ENCODE assay signal across 9 cellular contexts in the genomic region with DNA sequence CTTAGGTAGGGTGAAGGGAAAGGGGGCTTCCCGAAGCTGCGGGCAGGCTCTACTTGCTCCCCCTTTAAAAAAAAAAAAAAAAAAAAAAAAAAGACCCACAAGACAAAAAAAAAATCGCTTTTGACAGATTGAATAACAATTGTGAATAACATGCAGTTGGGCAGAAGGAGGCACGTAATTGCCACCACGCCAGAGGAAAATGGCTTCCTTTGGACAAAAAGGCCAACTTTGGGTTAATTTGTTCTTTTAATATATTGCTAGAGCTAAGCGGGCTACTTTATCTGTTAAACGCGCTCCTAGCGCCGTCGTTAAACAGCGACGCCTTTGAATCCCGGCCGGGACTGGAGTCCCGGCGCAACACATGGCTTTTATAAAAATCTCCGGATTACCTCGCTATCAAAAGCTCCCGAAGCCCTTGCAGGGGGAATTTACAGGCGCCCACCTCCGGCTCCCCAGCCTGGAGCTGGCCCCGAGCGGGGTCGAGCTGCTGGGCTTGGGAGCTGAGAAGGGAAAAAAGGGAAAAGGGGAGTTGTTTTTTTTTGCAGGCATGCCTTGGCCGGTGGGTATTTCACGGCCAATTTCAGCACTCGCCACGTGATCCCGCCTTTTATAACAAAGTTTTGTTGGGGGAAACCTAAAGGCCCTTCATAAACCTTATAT. TPM values are rescaled to one million over a fixed set of nuclear protein-coding genes. Genes with fewer than 3 reads are reported as not detected.
DNase-seq lines count a peak whose midpoint lies in the region; ATAC-seq lines count a peak whose summit lies in the region.
"Had no signal": no experiment of that assay in that cellular context is flagged by ENCODE, and none has a peak within 500 bp of the region (broad histone marks: within the 10 kb centered on the region; RNA-seq: fewer than 3 reads in every experiment).

No MANE protein-coding gene starts in this region.

- H3K27ac ChIP-seq in mesodermal cell (ENCODE audit: low read depth, low read length, severe bottlenecking), result no peak overlapping the region
- H3K27ac ChIP-seq: body of pancreas had no signal

- H3K27me3 Mint-ChIP-seq in activated T-helper 1 cell treated with anti-CD3 and anti-CD28 coated beads, Interleukin-12 subunit alpha, Interleukin-12 subunit beta, Interleukin-2, Interleukin-4 antibody, amounts not matched to agents 30 ng/mL and 10 ng/mL and 1 ng/mL, durations not matched to agents 14 hours and 24 hours and 36 hours (ENCODE audit: insufficient read depth), result peaks cover 84% of the 10 kb centered on the region

- WGBS in mesodermal cell (ENCODE audit: insufficient coverage in 2 of 2), 2 experiments, result 1 to 2% methylated on average over 19 to 23 of the region's 30 CpGs

- intact Hi-C loops in activated T-helper 1 cell treated with anti-CD3 and anti-CD28 coated beads, Interleukin-12 subunit alpha, Interleukin-12 subunit beta, Interleukin-2, Interleukin-4 antibody, amounts not matched to agents 30 ng/mL and 10 ng/mL and 1 ng/mL, durations not matched to agents 14 hours and 24 hours and 36 hours (cut with micrococcal nuclease), result loop anchor here (1.0 to 2.0 kb wide), 4 partner anchors 10 to 25 kb away; partner anchors contain the start of gene HOXA10

- no peaks in the 10 kb centered on the region for H3K9me3 Mint-ChIP-seq in activated T-helper 1 cell treated with anti-CD3 and anti-CD28 coated beads, Interleukin-12 subunit alpha, Interleukin-12 subunit beta, Interleukin-2, Interleukin-4 antibody, amounts not matched to agents 30 ng/mL and 10 ng/mL and 1 ng/mL, durations not matched to agents 14 hours and 24 hours and 36 hours

- H3K4me1 ChIP-seq in mesodermal cell (ENCODE audit: control insufficient read depth, insufficient read depth, low read length, poor library complexity, severe bottlenecking), result peaks cover 13% of the 10 kb centered on the region

- ATAC-seq in HG03280 (IDR thresholded peaks at IDR 0.05; ENCODE audit: unreplicated experiment) (no peak), HG03469 (IDR thresholded peaks at IDR 0.05; ENCODE audit: unreplicated experiment) (no peak)
- ATAC-seq: body of pancreas had no signal

- H3K4me1 Mint-ChIP-seq in activated T-helper 1 cell treated with anti-CD3 and anti-CD28 coated beads, Interleukin-12 subunit alpha, Interleukin-12 subunit beta, Interleukin-2, Interleukin-4 antibody, amounts not matched to agents 30 ng/mL and 10 ng/mL and 1 ng/mL, durations not matched to agents 14 hours and 24 hours and 36 hours (ENCODE audit: low read depth), result peaks cover 9% of the 10 kb centered on the region

- peak overlapping the region; percentile 34 for H3K4me3 ChIP-seq in mesodermal cell (ENCODE audit: extremely low read depth, insufficient read depth, low read length, poor library complexity, severe bottlenecking)
- H3K4me3 ChIP-seq: body of pancreas had no signal

- DNase-seq in ACHN (peak; percentile 50), HCEC 1CT (peak; percentile 40), glomerular visceral epithelial cell (ENCODE audit: extremely low spot score) (no peak), NOMO-1 treated with DMSO at 0.1 percent for 48 hours (lab: John Stamatoyannopoulos, UW; ENCODE audit: unreplicated experiment) (no peak)
- DNase-seq in activated T-helper 1 cell treated with anti-CD3 and anti-CD28 coated beads, Interleukin-12 subunit alpha, Interleukin-12 subunit beta, Interleukin-2, Interleukin-4 antibody, amounts not matched to agents 30 ng/mL and 10 ng/mL and 1 ng/mL, durations not matched to agents 14 hours and 24 hours and 36 hours (ENCODE audit: low spot score), result no peak

- in situ Hi-C loops in ACHN (cut with HindIII; ENCODE audit: low pct_ligation_motif_present, low pct_unique_long_range_greater_than_20kb, low sequenced_read_pairs), result no loop called here

- no peaks in the 10 kb centered on the region for H3K36me3 ChIP-seq in mesodermal cell (ENCODE audit: control insufficient read depth, insufficient read depth, low read length)

- no peaks in the 10 kb centered on the region for H3K36me3 Mint-ChIP-seq in activated T-helper 1 cell treated with anti-CD3 and anti-CD28 coated beads, Interleukin-12 subunit alpha, Interleukin-12 subunit beta, Interleukin-2, Interleukin-4 antibody, amounts not matched to agents 30 ng/mL and 10 ng/mL and 1 ng/mL, durations not matched to agents 14 hours and 24 hours and 36 hours (ENCODE audit: low read depth)

- no peaks in the 10 kb centered on the region for H3K9me3 ChIP-seq in mesodermal cell (ENCODE audit: control insufficient read depth, low read length)
- H3K9me3 ChIP-seq: body of pancreas had no signal

- peak overlapping the region; percentile 26 for H3K4me3 Mint-ChIP-seq in activated T-helper 1 cell treated with anti-CD3 and anti-CD28 coated beads, Interleukin-12 subunit alpha, Interleukin-12 subunit beta, Interleukin-2, Interleukin-4 antibody, amounts not matched to agents 30 ng/mL and 10 ng/mL and 1 ng/mL, durations not matched to agents 14 hours and 24 hours and 36 hours

- peak overlapping the region; percentile 40 for H3K27ac Mint-ChIP-seq in activated T-helper 1 cell treated with anti-CD3 and anti-CD28 coated beads, Interleukin-12 subunit alpha, Interleukin-12 subunit beta, Interleukin-2, Interleukin-4 antibody, amounts not matched to agents 30 ng/mL and 10 ng/mL and 1 ng/mL, durations not matched to agents 14 hours and 24 hours and 36 hours

RNA-seq across cellular contexts. Expression of gene HOXA11, which starts 1.2 kb away (rescaled TPM):
- total RNA-seq in activated T-helper 1 cell treated with anti-CD3 and anti-CD28 coated beads, Interleukin-12 subunit alpha, Interleukin-12 subunit beta, Interleukin-2, Interleukin-4 antibody, amounts not matched to agents 30 ng/mL and 10 ng/mL and 1 ng/mL, durations not matched to agents 14 hours and 24 hours and 36 hours, result not detected in 2 replicates
- polyA plus RNA-seq in mesodermal cell (2013, experiment 1 of 2), result 2.0 TPM
- 1.8 TPM for polyA plus RNA-seq in mesodermal cell (2013, experiment 2 of 2)
- total RNA-seq: body of pancreas had no signal

RNA-seq across cellular contexts. Expression of gene HOXA10, which starts 9.7 kb away (rescaled TPM):
- not detected in 2 replicates for total RNA-seq in activated T-helper 1 cell treated with anti-CD3 and anti-CD28 coated beads, Interleukin-12 subunit alpha, Interleukin-12 subunit beta, Interleukin-2, Interleukin-4 antibody, amounts not matched to agents 30 ng/mL and 10 ng/mL and 1 ng/mL, durations not matched to agents 14 hours and 24 hours and 36 hours
- polyA plus RNA-seq in mesodermal cell (2013, experiment 1 of 2), result 5.6 TPM
- 6.2 TPM for polyA plus RNA-seq in mesodermal cell (2013, experiment 2 of 2)

RNA-seq across cellular contexts. Expression of gene HOXA13, which starts 16.1 kb away (rescaled TPM):
- total RNA-seq in activated T-helper 1 cell treated with anti-CD3 and anti-CD28 coated beads, Interleukin-12 subunit alpha, Interleukin-12 subunit beta, Interleukin-2, Interleukin-4 antibody, amounts not matched to agents 30 ng/mL and 10 ng/mL and 1 ng/mL, durations not matched to agents 14 hours and 24 hours and 36 hours, result not detected in 2 replicates
- polyA plus RNA-seq in mesodermal cell (2013, experiment 1 of 2), result 2.6 TPM
- polyA plus RNA-seq in mesodermal cell (2013, experiment 2 of 2), result 3.5 TPM
- total RNA-seq: body of pancreas had no signal

RNA-seq across cellular contexts. Expression of gene HOXA9, which starts 18.5 kb away (rescaled TPM):
- total RNA-seq in activated T-helper 1 cell treated with anti-CD3 and anti-CD28 coated beads, Interleukin-12 subunit alpha, Interleukin-12 subunit beta, Interleukin-2, Interleukin-4 antibody, amounts not matched to agents 30 ng/mL and 10 ng/mL and 1 ng/mL, durations not matched to agents 14 hours and 24 hours and 36 hours, result not detected in 2 replicates
- polyA plus RNA-seq in mesodermal cell (2013, experiment 1 of 2), result 11.6 TPM
- polyA plus RNA-seq in mesodermal cell (2013, experiment 2 of 2), result 11.2 TPM
- total RNA-seq: body of pancreas had no signal

RNA-seq across cellular contexts. Expression of gene HOXA7, which starts 27.3 kb away (rescaled TPM):
- not detected in 2 replicates for total RNA-seq in activated T-helper 1 cell treated with anti-CD3 and anti-CD28 coated beads, Interleukin-12 subunit alpha, Interleukin-12 subunit beta, Interleukin-2, Interleukin-4 antibody, amounts not matched to agents 30 ng/mL and 10 ng/mL and 1 ng/mL, durations not matched to agents 14 hours and 24 hours and 36 hours
- polyA plus RNA-seq in mesodermal cell (2013, experiment 1 of 2), result 2.8 TPM
- polyA plus RNA-seq in mesodermal cell (2013, experiment 2 of 2), result 3.2 TPM

Comparison
In these comparisons a context has a peak if more than half of its experiments do, and no peak if none do; other contexts are left out.
1. DNase-seq: peak in ACHN (single experiment) and HCEC 1CT (single experiment); none in activated T-helper 1 cell treated with anti-CD3 and anti-CD28 coated beads, Interleukin-12 subunit alpha, Interleukin-12 subunit beta, Interleukin-2, Interleukin-4 antibody, amounts not matched to agents 30 ng/mL and 10 ng/mL and 1 ng/mL, durations not matched to agents 14 hours and 24 hours and 36 hours (single experiment), glomerular visceral epithelial cell (single experiment) and NOMO-1 treated with DMSO at 0.1 percent for 48 hours (single experiment).